ENCODE assay signal across 1 cellular context in genomic region chr16:71961066-71962039, GRCh38.
TF ChIP-seq lines count a peak whose summit lies in the region.

No MANE protein-coding gene starts in this region.

TF ChIP-seq in HepG2, 621 proteins besides CTCF, POLR2A, EP300 and RAD21 (continued from another document and continues in another):
- TF ChIP-seq TEAD2 (CRISPR knock-in tag; IDR thresholded peaks at IDR 0.05) (no peak), MBNL3 (CRISPR knock-in tag; conservative IDR thresholded peaks at IDR 0.05) (no peak), CBX2 (IDR thresholded peaks at IDR 0.05; ENCODE audit: low read depth, low read length) (no peak), CBX2 (CRISPR knock-in tag; IDR thresholded peaks at IDR 0.05; ENCODE audit: low read depth) (no peak), KLF11 (CRISPR knock-in tag; IDR thresholded peaks at IDR 0.05) (no peak), ZKSCAN8 (CRISPR knock-in tag; IDR thresholded peaks at IDR 0.05; ENCODE audit: borderline replicate concordance) (no peak), BRD4 (CRISPR knock-in tag; IDR thresholded peaks at IDR 0.05) (no peak), SUZ12 (IDR thresholded peaks at IDR 0.05; ENCODE audit: low read depth, low read length) (no peak), ZNF512 (CRISPR knock-in tag; IDR thresholded peaks at IDR 0.05) (no peak), LRRFIP1 (CRISPR knock-in tag; conservative IDR thresholded peaks at IDR 0.05) (no peak), E2F5 (CRISPR knock-in tag; conservative IDR thresholded peaks at IDR 0.05) (no peak), AKNA (CRISPR knock-in tag; IDR thresholded peaks at IDR 0.05; ENCODE audit: borderline replicate concordance) (no peak), ATF2 (CRISPR knock-in tag; IDR thresholded peaks at IDR 0.05) (no peak; the same call in 1 of the 2 replicates), ZNF260 (CRISPR knock-in tag; IDR thresholded peaks at IDR 0.05; ENCODE audit: borderline replicate concordance, low read depth) (no peak), ZNF766 (CRISPR knock-in tag; IDR thresholded peaks at IDR 0.05; ENCODE audit: borderline replicate concordance) (no peak), FOXA3 (CRISPR knock-in tag; IDR thresholded peaks at IDR 0.05) (peak; percentile 87), KDM2A (CRISPR knock-in tag; IDR thresholded peaks at IDR 0.05; ENCODE audit: borderline replicate concordance, low read depth) (peak; percentile 68; the same call in 1 of the 2 replicates), ATF7 (IDR thresholded peaks at IDR 0.05) (no peak), ATF7 (CRISPR knock-in tag; IDR thresholded peaks at IDR 0.05) (no peak), HIC2 (CRISPR knock-in tag; IDR thresholded peaks at IDR 0.05; ENCODE audit: low read depth) (peak; percentile 64; the same call in 1 of the 2 replicates), ZNF510 (CRISPR knock-in tag; IDR thresholded peaks at IDR 0.05; ENCODE audit: low read depth) (no peak), SRY (CRISPR knock-in tag; IDR thresholded peaks at IDR 0.05) (no peak), ZNF709 (CRISPR knock-in tag; IDR thresholded peaks at IDR 0.05) (no peak), ZNF232 (CRISPR knock-in tag; IDR thresholded peaks at IDR 0.05; ENCODE audit: borderline replicate concordance) (no peak), SRSF1 (optimal IDR thresholded peaks at IDR 0.05; ENCODE audit: low read depth, low read length) (no peak), CHD4 (IDR thresholded peaks at IDR 0.05; ENCODE audit: borderline replicate concordance, low read length) (no peak), MYPOP (CRISPR knock-in tag; IDR thresholded peaks at IDR 0.05) (no peak; the same call in 1 of the 2 replicates), SKIL (CRISPR knock-in tag; IDR thresholded peaks at IDR 0.05; ENCODE audit: borderline replicate concordance) (no peak), ZNF83 (CRISPR knock-in tag; IDR thresholded peaks at IDR 0.05; ENCODE audit: borderline replicate concordance) (no peak), GPBP1L1 (CRISPR knock-in tag; IDR thresholded peaks at IDR 0.05) (no peak), XBP1 (CRISPR knock-in tag; IDR thresholded peaks at IDR 0.05) (no peak), MIER2 (CRISPR knock-in tag; IDR thresholded peaks at IDR 0.05) (0 out of 2 replicates have a peak, but pooled peaks have one; percentile 18), ZNF777 (CRISPR knock-in tag; IDR thresholded peaks at IDR 0.05) (no peak), ZNF839 (CRISPR knock-in tag; IDR thresholded peaks at IDR 0.05; ENCODE audit: borderline replicate concordance) (no peak), PITX1 (CRISPR knock-in tag; IDR thresholded peaks at IDR 0.05) (peak; percentile 40; the same call in 1 of the 2 replicates), STAT6 (CRISPR knock-in tag; IDR thresholded peaks at IDR 0.05; ENCODE audit: borderline replicate concordance) (peak; percentile 37; the same call in 1 of the 2 replicates), NFKB2 (CRISPR knock-in tag; IDR thresholded peaks at IDR 0.05; ENCODE audit: borderline replicate concordance) (no peak), ZNF563 (CRISPR knock-in tag; IDR thresholded peaks at IDR 0.05) (no peak), REPIN1 (CRISPR knock-in tag; IDR thresholded peaks at IDR 0.05; ENCODE audit: borderline replicate concordance, low read depth) (peak; percentile 72), ADNP (CRISPR knock-in tag; IDR thresholded peaks at IDR 0.05) (0 out of 2 replicates have a peak, but pooled peaks have one; percentile 20), SOX13 (IDR thresholded peaks at IDR 0.05) (no peak), SOX13 (CRISPR knock-in tag; conservative IDR thresholded peaks at IDR 0.05 in 1 of 2, IDR thresholded peaks at IDR 0.05 in 1 of 2) (peak in 1 of 2 experiments; percentile 52; a peak in 1 of 4 replicates)
